11 cellular contexts compared by ENCODE assay signal in genomic region chr12:25005376-25005775, GRCh38.
DNase-seq lines count a peak whose midpoint lies in the region; ATAC-seq and TF ChIP-seq lines count a peak whose summit lies in the region.
"Had no signal": no experiment of that assay in that cellular context is flagged by ENCODE, and none has a peak within 500 bp of the region (broad histone marks: within the 10 kb centered on the region; RNA-seq: fewer than 3 reads in every experiment).

No MANE protein-coding gene starts in this region.

- ATAC-seq in GM18520 (IDR thresholded peaks at IDR 0.05; ENCODE audit: unreplicated experiment) (peak; percentile 38), GM21381 (IDR thresholded peaks at IDR 0.05; ENCODE audit: unreplicated experiment) (peak; percentile 53), HG03103 (IDR thresholded peaks at IDR 0.05; ENCODE audit: low read depth, unreplicated experiment) (peak; percentile 46), HG03520 (IDR thresholded peaks at IDR 0.05; ENCODE audit: unreplicated experiment) (no peak)
- ATAC-seq: sciatic nerve had no signal

- TF ChIP-seq POLR2A in Raji (IDR thresholded peaks at IDR 0.05; ENCODE audit: insufficient read depth, low read depth, low read length) = peak; percentile 80

- DNase-seq in effector CD4-positive, alpha-beta T cell = no peak
- DNase-seq in activated CD4-positive, alpha-beta T cell treated with anti-CD3 and anti-CD28 coated beads, Interleukin-2, amount 50 U/mL, for 1 hour = no peak
- no peak for DNase-seq in activated CD4-positive, CD25-positive, alpha-beta regulatory T cell (lab: John Stamatoyannopoulos, UW)
- DNase-seq: endodermal cell, NCI-H1694 had no signal
